In the genomic region with DNA sequence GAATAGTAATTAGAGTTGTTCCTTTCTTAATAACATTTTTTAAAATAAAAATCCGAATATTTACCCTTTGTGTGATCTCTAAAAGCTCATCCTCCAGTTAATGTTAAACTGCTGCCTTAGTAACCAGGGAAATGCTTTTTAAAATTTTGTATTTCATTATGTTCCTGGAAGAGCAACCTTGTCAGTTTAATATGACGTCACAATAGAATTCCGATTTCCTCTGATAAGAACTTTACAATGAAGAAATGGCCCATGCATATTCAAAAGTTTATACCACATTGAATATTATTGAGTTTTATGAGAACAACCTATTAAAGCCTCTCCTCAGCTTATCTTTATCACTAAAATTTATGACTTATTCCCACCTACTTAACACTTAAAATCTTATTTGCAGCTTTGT, we compare ENCODE assay signal across 27 cellular contexts.
"Had no signal": no experiment of that assay in that cellular context is flagged by ENCODE, and none has a peak within 500 bp of the region (broad histone marks: within the 10 kb centered on the region; RNA-seq: fewer than 3 reads in every experiment).

No MANE protein-coding gene starts in this region.

- FAIRE-seq: colon, endometrium, endothelial cell of umbilical vein, frontal cortex had no signal

- H3K9me3 ChIP-seq: colonic mucosa, esophagus muscularis mucosa, esophagus squamous epithelium, gastrocnemius medialis, gastroesophageal sphincter, heart left ventricle, heart right ventricle had no signal

- H3K27me3 ChIP-seq: colonic mucosa, dorsolateral prefrontal cortex, esophagus muscularis mucosa, esophagus squamous epithelium, foreskin keratinocyte, gastrocnemius medialis, gastroesophageal sphincter, heart left ventricle, heart right ventricle had no signal

- ATAC-seq: effector memory CD8-positive, alpha-beta T cell; esophagus mucosa; foreskin keratinocyte; gastrocnemius medialis; gastroesophageal sphincter; heart left ventricle; heart right ventricle had no signal

- H3K4me1 ChIP-seq: colonic mucosa, esophagus muscularis mucosa, esophagus squamous epithelium, foreskin keratinocyte, gastrocnemius medialis, gastroesophageal sphincter, heart left ventricle, heart right ventricle had no signal

- H3K36me3 ChIP-seq: colonic mucosa, esophagus muscularis mucosa, esophagus squamous epithelium, gastrocnemius medialis, gastroesophageal sphincter, heart left ventricle, heart right ventricle had no signal

- DNase-seq: colonic mucosa; cortex of kidney; dermis blood vessel endothelial cell; dorsolateral prefrontal cortex; effector CD4-positive, alpha-beta T cell; effector CD8-positive, alpha-beta T cell; effector memory CD4-positive, alpha-beta T cell; effector memory CD8-positive, alpha-beta T cell; endodermal cell; erythroblast; esophagus squamous epithelium; foreskin keratinocyte; foreskin melanocyte; gastrocnemius medialis; glutamatergic neuron; head of caudate nucleus; heart left ventricle; heart right ventricle had no signal

- H3K27ac ChIP-seq: colonic mucosa, coronary artery, dorsolateral prefrontal cortex, epithelial cell of prostate, esophagus muscularis mucosa, esophagus squamous epithelium, foreskin keratinocyte, gastrocnemius medialis, gastroesophageal sphincter, heart left ventricle, heart right ventricle had no signal

- H3K4me3 ChIP-seq: colonic mucosa, coronary artery, dorsolateral prefrontal cortex, esophagus muscularis mucosa, esophagus squamous epithelium, gastrocnemius medialis, gastroesophageal sphincter, heart left ventricle, heart right ventricle had no signal
